Comparison of ENCODE assay signal across 22 cellular contexts in genomic region chr1:169495916-169496315, GRCh38. TPM values are rescaled to one million over a fixed set of nuclear protein-coding genes. Genes with fewer than 3 reads are reported as not detected.
DNase-seq lines count a peak whose midpoint lies in the region; ATAC-seq and TF ChIP-seq lines count a peak whose summit lies in the region.
"Had no signal": no experiment of that assay in that cellular context is flagged by ENCODE, and none has a peak within 500 bp of the region (broad histone marks: within the 10 kb centered on the region; RNA-seq: fewer than 3 reads in every experiment).

No MANE protein-coding gene starts in this region.

- no peak for ATAC-seq in activated T-cell treated with anti-CD3 and anti-CD28 coated beads, Interleukin-2, amount 50 U/mL, for 72 hours (replicated peaks in 1 of 2)
- ATAC-seq in foreskin keratinocyte = peak; percentile 45
- no peak for ATAC-seq in GM21526 (IDR thresholded peaks at IDR 0.05; ENCODE audit: low FRiP score, unreplicated experiment)
- no peak for ATAC-seq in activated CD8-positive, alpha-beta memory T cell treated with anti-CD3 and anti-CD28 coated beads, Interleukin-2, amount 10 ng/mL, durations not matched to agents 7 days and 5 days
- no peak for ATAC-seq in GM21576 (IDR thresholded peaks at IDR 0.05; ENCODE audit: unreplicated experiment)

- peak overlapping the region in 1 of 2 donors; percentile 23 for H3K4me3 Mint-ChIP-seq in activated T-cell treated with anti-CD3 and anti-CD28 coated beads, Interleukin-2, amount 50 U/mL, for 72 hours
- H3K4me3 Mint-ChIP-seq in activated CD8-positive, alpha-beta memory T cell treated with anti-CD3 and anti-CD28 coated beads, Interleukin-2, amount 10 ng/mL, durations not matched to agents 7 days and 5 days = no peak overlapping the region
- H3K4me3 Mint-ChIP-seq: CD8-positive, alpha-beta memory T cell had no signal

- CTCF ChIA-PET in activated CD8-positive, alpha-beta memory T cell treated with anti-CD3 and anti-CD28 coated beads, Interleukin-2, amount 10 ng/mL, durations not matched to agents 7 days and 5 days (lab: Charles Lee) = interaction anchor here (1.5 kb wide), 1 partner anchor 51 kb away, joined by 4 read pairs; no protein-coding TSS in a partner anchor

- H3K27me3 Mint-ChIP-seq in activated T-cell treated with anti-CD3 and anti-CD28 coated beads, Interleukin-2, amount 50 U/mL, for 72 hours (ENCODE audit: low read depth) = peaks cover 14% of the 10 kb centered on the region
- H3K27me3 Mint-ChIP-seq in activated CD8-positive, alpha-beta memory T cell treated with anti-CD3 and anti-CD28 coated beads, Interleukin-2, amount 10 ng/mL, durations not matched to agents 7 days and 5 days = no peaks in the 10 kb centered on the region

- peaks cover 7 to 9% of the 10 kb centered on the region in 2 donors for H3K9me3 Mint-ChIP-seq in activated T-cell treated with anti-CD3 and anti-CD28 coated beads, Interleukin-2, amount 50 U/mL, for 72 hours
- no peaks in the 10 kb centered on the region for H3K9me3 Mint-ChIP-seq in activated CD8-positive, alpha-beta memory T cell treated with anti-CD3 and anti-CD28 coated beads, Interleukin-2, amount 10 ng/mL, durations not matched to agents 7 days and 5 days (ENCODE audit: low read depth)

- H3K4me1 ChIP-seq in foreskin keratinocyte = peaks cover 14% of the 10 kb centered on the region
- H3K4me1 ChIP-seq: SJCRH30 had no signal

- H3K27ac Mint-ChIP-seq in activated T-cell treated with anti-CD3 and anti-CD28 coated beads, Interleukin-2, amount 50 U/mL, for 72 hours = peak overlapping the region; percentile 75
- no peak overlapping the region for H3K27ac Mint-ChIP-seq in activated CD8-positive, alpha-beta memory T cell treated with anti-CD3 and anti-CD28 coated beads, Interleukin-2, amount 10 ng/mL, durations not matched to agents 7 days and 5 days
- H3K27ac Mint-ChIP-seq: CD8-positive, alpha-beta memory T cell had no signal

- DNase-seq in activated T-cell treated with anti-CD3 and anti-CD28 coated beads, Interleukin-2, amount 50 U/mL, for 72 hours = no peak
- DNase-seq in activated T-cell treated with anti-CD3 and anti-CD28 coated beads, Interleukin-2, amount 50 U/mL, for 1 hour = no peak
- DNase-seq in RKO (ENCODE audit: low spot score) (peak; percentile 13), foreskin keratinocyte (peak; percentile 25 to 42), NCI-H345 (lab: John Stamatoyannopoulos, UW) (no peak)
- DNase-seq in activated CD8-positive, alpha-beta memory T cell treated with anti-CD3 and anti-CD28 coated beads, Interleukin-2, amount 10 ng/mL, durations not matched to agents 7 days and 5 days = no peak
- DNase-seq: C1 segment of cervical spinal cord; CD8-positive, alpha-beta memory T cell; DMS53; GF-D8; H7; Karpas-422; NCI-H1105; NCI-H146; NCI-H2029; NCI-H2227 treated with DMSO at 0.1 percent for 48 hours; NCI-H510A treated with DMSO at 0.1 percent for 48 hours; NCI-H748 treated with DMSO at 0.1 percent for 48 hours; SJCRH30 had no signal

- no peaks in the 10 kb centered on the region for H3K27me3 ChIP-seq in foreskin keratinocyte
- H3K27me3 ChIP-seq: SJCRH30 had no signal

- H3K27ac ChIP-seq in foreskin keratinocyte = peak overlapping the region; percentile 17
- H3K27ac ChIP-seq: 22Rv1, SJCRH30 had no signal

- H3K36me3 Mint-ChIP-seq in activated T-cell treated with anti-CD3 and anti-CD28 coated beads, Interleukin-2, amount 50 U/mL, for 72 hours (ENCODE audit: insufficient read depth in 2 of 2) = peaks cover 8 to 10% of the 10 kb centered on the region in 2 donors
- no peaks in the 10 kb centered on the region for H3K36me3 Mint-ChIP-seq in activated CD8-positive, alpha-beta memory T cell treated with anti-CD3 and anti-CD28 coated beads, Interleukin-2, amount 10 ng/mL, durations not matched to agents 7 days and 5 days

- no peak for TF ChIP-seq CTCF in foreskin keratinocyte (conservative IDR thresholded peaks at IDR 0.05)

- H3K4me1 Mint-ChIP-seq in activated T-cell treated with anti-CD3 and anti-CD28 coated beads, Interleukin-2, amount 50 U/mL, for 72 hours (ENCODE audit: low read depth) = peaks cover 40% of the 10 kb centered on the region
- H3K4me1 Mint-ChIP-seq in activated CD8-positive, alpha-beta memory T cell treated with anti-CD3 and anti-CD28 coated beads, Interleukin-2, amount 10 ng/mL, durations not matched to agents 7 days and 5 days = peaks cover 22% of the 10 kb centered on the region
- H3K4me1 Mint-ChIP-seq: CD8-positive, alpha-beta memory T cell had no signal

RNA-seq across cellular contexts. Expression of gene SLC19A2, which starts 10.2 kb away (rescaled TPM):
- 1 to 10 TPM; 4.6 to 7.2 TPM for total RNA-seq in activated T-cell treated with anti-CD3 and anti-CD28 coated beads, Interleukin-2, amount 50 U/mL, for 72 hours
- total RNA-seq in foreskin keratinocyte = 7.3 and 8.7 TPM in 2 replicates
- polyA plus RNA-seq in foreskin keratinocyte = 2.6 and 4.0 TPM in 2 replicates
- 1 to 10 TPM; 5.0 to 7.8 TPM for total RNA-seq in activated CD8-positive, alpha-beta memory T cell treated with anti-CD3 and anti-CD28 coated beads, Interleukin-2, amount 10 ng/mL, durations not matched to agents 7 days and 5 days

Comparison
In these comparisons a context has a peak if more than half of its experiments do, and no peak if none do; other contexts are left out.
1. DNase-seq: peak in RKO (single experiment) and foreskin keratinocyte (2 of 2); none in activated T-cell treated with anti-CD3 and anti-CD28 coated beads, Interleukin-2, amount 50 U/mL, for 72 hours (0 of 2), activated T-cell treated with anti-CD3 and anti-CD28 coated beads, Interleukin-2, amount 50 U/mL, for 1 hour (single experiment), activated CD8-positive, alpha-beta memory T cell treated with anti-CD3 and anti-CD28 coated beads, Interleukin-2, amount 10 ng/mL, durations not matched to agents 7 days and 5 days (single experiment) and NCI-H345 (single experiment).